ENCODE assay signal across 9 cellular contexts in genomic region chr10:93680414-93681047, GRCh38. TPM values are rescaled to one million over a fixed set of nuclear protein-coding genes. Genes with fewer than 3 reads are reported as not detected.
DNase-seq lines count a peak whose midpoint lies in the region; ATAC-seq and TF ChIP-seq lines count a peak whose summit lies in the region.
"Had no signal": no experiment of that assay in that cellular context is flagged by ENCODE, and none has a peak within 500 bp of the region (broad histone marks: within the 10 kb centered on the region; RNA-seq: fewer than 3 reads in every experiment).

No MANE protein-coding gene starts in this region.

- H3K9me3 Mint-ChIP-seq in brain = no peaks in the 10 kb centered on the region
- H3K9me3 Mint-ChIP-seq: activated B cell treated with CpG ODN at 0.5 μM for 24 hours had no signal

- no peak overlapping the region for H3K4me3 Mint-ChIP-seq in brain
- H3K4me3 Mint-ChIP-seq: activated B cell treated with CpG ODN at 0.5 μM for 24 hours had no signal

- H3K36me3 Mint-ChIP-seq in brain = peaks cover 17% of the 10 kb centered on the region

- no peak for ATAC-seq in HG03108 (IDR thresholded peaks at IDR 0.05; ENCODE audit: unreplicated experiment)
- ATAC-seq in stimulated activated naive CD8-positive, alpha-beta T cell treated with anti-CD3 and anti-CD28 coated beads, Interleukin-15, Interleukin-2, amounts not matched to agents 100 U/mL and 50 U/mL, for 24 hours = no peak
- no peak for ATAC-seq in HG03039 (IDR thresholded peaks at IDR 0.05; ENCODE audit: unreplicated experiment)

- peak; percentile 77 to 80 for TF ChIP-seq CTCF in brain (conservative IDR thresholded peaks at IDR 0.05)

- no peaks in the 10 kb centered on the region for H3K4me1 Mint-ChIP-seq in brain
- H3K4me1 Mint-ChIP-seq: activated B cell treated with CpG ODN at 0.5 μM for 24 hours had no signal

- DNase-seq in NCI-H2029 (lab: John Stamatoyannopoulos, UW) = peak; percentile 15
- DNase-seq in NCI-H2029 treated with DMSO at 0.1 percent for 48 hours (lab: John Stamatoyannopoulos, UW) = no peak
- DNase-seq in NCI-H2196 (lab: John Stamatoyannopoulos, UW; ENCODE audit: unreplicated experiment) = peak; percentile 35
- peak; percentile 54 to 66 for DNase-seq in lung microvascular endothelial cell (ENCODE audit: low read depth in 2 of 2)
- no peak for DNase-seq in stimulated activated naive CD8-positive, alpha-beta T cell treated with anti-CD3 and anti-CD28 coated beads, Interleukin-15, Interleukin-2, amounts not matched to agents 100 U/mL and 50 U/mL, for 24 hours
- DNase-seq: activated B cell treated with CpG ODN at 0.5 μM for 24 hours had no signal

- no peaks in the 10 kb centered on the region for H3K27me3 Mint-ChIP-seq in brain
- H3K27me3 Mint-ChIP-seq: activated B cell treated with CpG ODN at 0.5 μM for 24 hours had no signal

- no peak overlapping the region for H3K27ac Mint-ChIP-seq in brain
- H3K27ac Mint-ChIP-seq: activated B cell treated with CpG ODN at 0.5 μM for 24 hours had no signal

RNA-seq across cellular contexts. Expression of gene FRA10AC1, which starts 21.9 kb away (rescaled TPM):
- polyA plus RNA-seq in brain (ENCODE audit: insufficient read depth, low read depth, low replicate concordance) = 10.0 TPM
- 1.1 and 3.2 TPM in 2 replicates for total RNA-seq in lung microvascular endothelial cell

Comparison
In these comparisons a context has a peak if more than half of its experiments do, and no peak if none do; other contexts are left out.
1. DNase-seq: peak in NCI-H2029 (single experiment), NCI-H2196 (single experiment) and lung microvascular endothelial cell (2 of 2); none in NCI-H2029 treated with DMSO at 0.1 percent for 48 hours (single experiment) and stimulated activated naive CD8-positive, alpha-beta T cell treated with anti-CD3 and anti-CD28 coated beads, Interleukin-15, Interleukin-2, amounts not matched to agents 100 U/mL and 50 U/mL, for 24 hours (single experiment).